Comparison of ENCODE assay signal across 9 cellular contexts in genomic region chr1:226128487-226129075, GRCh38. TPM values are rescaled to one million over a fixed set of nuclear protein-coding genes. Genes with fewer than 3 reads are reported as not detected.
A peak's percentile ranks its signal among the peaks of the same experiment; 100 is the strongest.
DNase-seq lines count a peak whose midpoint lies in the region; ATAC-seq, FAIRE-seq and TF ChIP-seq lines count a peak whose summit lies in the region.
"Had no signal": no experiment of that assay in that cellular context is flagged by ENCODE, and none has a peak within 500 bp of the region (broad histone marks: within the 10 kb centered on the region; RNA-seq: fewer than 3 reads in every experiment).

No MANE protein-coding gene starts in this region.

- H3K4me1 ChIP-seq in GM12878 (ENCODE audit: control insufficient read depth, insufficient read depth, low read length): peaks cover 41% of the 10 kb centered on the region
- peaks cover 5% of the 10 kb centered on the region for H3K4me1 ChIP-seq in mesendoderm (ENCODE audit: control insufficient read depth, low read depth, low read length)

- no peaks in the 10 kb centered on the region for H3K79me1 ChIP-seq in mesendoderm (ENCODE audit: low read length)

- TF ChIP-seq EP300 in GM12878 (IDR thresholded peaks at IDR 0.05; ENCODE audit: borderline replicate concordance in 1 of 2, control insufficient read depth in 1 of 2, low read depth in 2 of 2, low read length in 2 of 2): no peak

- H3K36me3 ChIP-seq in H7 (replicated peaks; ENCODE audit: control insufficient read depth, insufficient read depth, low read length): no peaks in the 10 kb centered on the region
- no peaks in the 10 kb centered on the region for H3K36me3 ChIP-seq in GM12878 (ENCODE audit: control insufficient read depth in 2 of 2, insufficient read depth in 2 of 2, low read length in 1 of 2)
- no peaks in the 10 kb centered on the region for H3K36me3 ChIP-seq in mesendoderm (ENCODE audit: control insufficient read depth, insufficient read depth, low read length)

- TSS peak; percentile 95 for BruUV-seq in GM12878 (replicated peaks; lab: Mats Ljungman, UMichigan)

- H2BK15ac ChIP-seq in mesendoderm (replicated peaks; ENCODE audit: low read depth): no peak overlapping the region

- no peak overlapping the region for H2BK5ac ChIP-seq in mesendoderm (ENCODE audit: low read length)

- no peak overlapping the region for H2AK5ac ChIP-seq in mesendoderm (ENCODE audit: low read length)

- H3K18ac ChIP-seq in mesendoderm (ENCODE audit: low read length): no peak overlapping the region

- peak; percentile 35 for DNase-seq in H7
- DNase-seq in GM12878 (ENCODE audit: low read depth, low spot score): no peak
- DNase-seq in mesendoderm: peak; percentile 53
- DNase-seq in DMS153 (lab: John Stamatoyannopoulos, UW): no peak
- no peak for DNase-seq in effector CD4-positive, alpha-beta T cell
- DNase-seq in GM13977 (ENCODE audit: low spot score): no peak
- DNase-seq: stimulated activated CD4-positive, alpha-beta T cell treated with anti-CD3 and anti-CD28 coated beads, Interleukin-15, amount 100 ng/mL, for 24 hours had no signal

- in situ Hi-C loops in GM12878 (cut with MboI): no loop called here
- in situ Hi-C loops in GM13977 (cut with MboI; ENCODE audit: low pct_unique_long_range_greater_than_20kb, low sequenced_read_pairs, unreplicated experiment): no loop called here

- no peak overlapping the region for H3K56ac ChIP-seq in mesendoderm (ENCODE audit: low read length)

- intact Hi-C loops in GM12878 (cut with micrococcal nuclease; ENCODE audit: unreplicated experiment): loop anchor here (5.0 to 10.0 kb wide), 4 partner anchors 34 to 476 kb away; partner anchors contain the start of genes LIN9 and PARP1

- CTCF ChIA-PET in GM12878 (lab: Yijun Ruan, JAX): interaction anchor here (1.1 to 12.3 kb wide), 9 partner anchors 37 to 279 kb away, joined by 3 to 505 read pairs (median 4); partner anchors contain the start of genes H3-3A, LIN9 and PARP1

- H3K9me3 ChIP-seq in GM12878 (replicated peaks; ENCODE audit: control insufficient read depth, insufficient read depth, low read length): no peaks in the 10 kb centered on the region; the same call in 2 of the 3 replicates

- no peak overlapping the region for H3K23ac ChIP-seq in mesendoderm (ENCODE audit: low read length)

- no peak overlapping the region for H4K5ac ChIP-seq in mesendoderm (ENCODE audit: low read length)

- H4K8ac ChIP-seq in mesendoderm (ENCODE audit: low read depth, low read length): no peak overlapping the region

- peak overlapping the region; percentile 75; the same call in 1 of the 2 replicates for H3K9ac ChIP-seq in GM12878 (ENCODE audit: control insufficient read depth, insufficient read depth, low read length)
- H3K9ac ChIP-seq in mesendoderm (ENCODE audit: low read length): no peak overlapping the region

- SMC1A ChIA-PET in GM12878 (lab: Charles Lee; ENCODE audit: uncharacterized antibody, unreplicated experiment): interaction anchor here (0.6 to 7.1 kb wide), 12 partner anchors 18 to 278 kb away, joined by 3 to 213 read pairs (median 3); partner anchors contain the start of genes LIN9 and PARP1

- H3K4ac ChIP-seq in mesendoderm (ENCODE audit: low read depth, low read length): no peak overlapping the region

- 53% methylated on average over 8 of the region's 8 CpGs for WGBS in GM12878 (ENCODE audit: insufficient coverage, insufficient replicate concordance, low lambda C conversion rate, missing lambda C conversion rate)
- no CpG with 5 or more reads among the region's 8 CpGs for WGBS in mesendoderm (ENCODE audit: extremely low coverage, insufficient coverage, low lambda C conversion rate)

- no peaks in the 10 kb centered on the region for H4K20me1 ChIP-seq in GM12878 (ENCODE audit: control insufficient read depth, insufficient read depth)

- POLR2A ChIA-PET in GM12878 (lab: Charles Lee): interaction anchor here (0.7 to 3.3 kb wide), 6 partner anchors 18 to 280 kb away, joined by 3 to 19 read pairs (median 4); partner anchors contain the start of genes PARP1 and SDE2

- H3K27me3 ChIP-seq in H7 (ENCODE audit: control insufficient read depth, insufficient read depth, low read length) (no peaks in the 10 kb centered on the region), GM12878 (replicated peaks in 1 of 2; ENCODE audit: control insufficient read depth in 2 of 2, insufficient read depth in 2 of 2, low read length in 1 of 2) (no peaks in the 10 kb centered on the region), mesendoderm (ENCODE audit: insufficient read depth, low read length, poor library complexity) (no peaks in the 10 kb centered on the region)

- RAD21 ChIA-PET in GM12878 (lab: Charles Lee; ENCODE audit: unreplicated experiment): interaction anchor here (1.0 to 4.3 kb wide), 7 partner anchors 25 to 204 kb away, joined by 3 to 81 read pairs (median 5); no protein-coding TSS in a partner anchor

- no peak for FAIRE-seq in GM12878 (lab: Jason Lieb, UNC)

- H3K4me3 ChIP-seq in H7 (ENCODE audit: insufficient read depth, low read depth, low read length) (no peak overlapping the region), GM12878 (peak overlapping the region; percentile 70), mesendoderm (ENCODE audit: low read length) (no peak overlapping the region)

- H3K4me2 ChIP-seq in GM12878 (ENCODE audit: control insufficient read depth, insufficient read depth): peak overlapping the region; percentile 67
- no peak overlapping the region for H3K4me2 ChIP-seq in mesendoderm (ENCODE audit: low read length)

- no peak overlapping the region for H2AFZ ChIP-seq in GM12878 (ENCODE audit: control insufficient read depth, low read depth, low read length)

- ATAC-seq in GM12878 (no peak), HG03135 (IDR thresholded peaks at IDR 0.05; ENCODE audit: unreplicated experiment) (no peak)

- TF ChIP-seq POLR2A in GM12878 (IDR thresholded peaks at IDR 0.05; ENCODE audit: low read depth, low read length): no peak

- no peaks in the 10 kb centered on the region for H3K79me2 ChIP-seq in GM12878 (ENCODE audit: control insufficient read depth, insufficient read depth, low read length)
- no peaks in the 10 kb centered on the region for H3K79me2 ChIP-seq in mesendoderm (ENCODE audit: control insufficient read depth, insufficient read depth, low read length)

- TF ChIP-seq RAD21 in GM12878 (IDR thresholded peaks at IDR 0.05; ENCODE audit: insufficient read depth, low read depth, low read length): no peak

- no peak overlapping the region for H2BK120ac ChIP-seq in mesendoderm (ENCODE audit: low read depth, low read length)

- H3K27ac ChIP-seq in 22Rv1 (peak overlapping the region; percentile 100), GM12878 (ENCODE audit: control insufficient read depth, insufficient read depth) (peak overlapping the region; percentile 79), mesendoderm (ENCODE audit: low read depth, low read length) (peak overlapping the region; percentile 0)

- TF ChIP-seq CTCF in 22Rv1 (IDR thresholded peaks at IDR 0.05): no peak
- no peak for TF ChIP-seq CTCF in GM12878 (IDR thresholded peaks at IDR 0.05 in 2 of 3, conservative IDR thresholded peaks at IDR 0.05 in 1 of 3; ENCODE audit: control insufficient read depth in 2 of 3, extremely low read depth in 1 of 3, insufficient read depth in 1 of 3, low read depth in 3 of 3, low read length in 3 of 3)
- no peak for TF ChIP-seq CTCF in GM13977 (IDR thresholded peaks at IDR 0.05; ENCODE audit: extremely low read depth, insufficient read depth, missing control alignments)

TF ChIP-seq in GM12878, 131 proteins besides CTCF, POLR2A, EP300 and RAD21 (continues in another document):
- no peak for TF ChIP-seq ATF2 (IDR thresholded peaks at IDR 0.05; ENCODE audit: low read length)

RNA-seq across cellular contexts. Expression of gene ACBD3, which starts 58.0 kb away (rescaled TPM):
- 43.7 and 57.6 TPM in 2 replicates for total RNA-seq in H7 (2014; rRNA removed; shearing (Covaris generic))
- total RNA-seq in GM12878 (2013; cell fraction: nucleolus; rRNA removed): 19.9 and 29.2 TPM in 2 replicates
- total RNA-seq in GM12878 (2014; rRNA removed): 21.2 and 24.9 TPM in 2 replicates
- total RNA-seq in GM12878 (2014; rRNA removed; fragmentation: Illumina TruSeq; extraction: Trizol): 25.4 and 25.9 TPM in 2 replicates
- 20.5 and 22.3 TPM in 2 replicates for total RNA-seq in GM12878 (2021)
- polyA plus RNA-seq in GM12878 (2011; ENCODE audit: low read depth): 44.0 TPM
- polyA plus RNA-seq in GM12878 (2011; rRNA removed): 25.6 and 35.8 TPM in 2 replicates
- polyA plus RNA-seq in GM12878 (2011; cell fraction: cytosol; rRNA removed): 9.8 and 11.1 TPM in 2 replicates
- polyA plus RNA-seq in GM12878 (2011; cell fraction: nucleus; rRNA removed): 9.4 and 12.7 TPM in 2 replicates
- polyA plus RNA-seq in GM12878 (2012): 19.6 and 22.5 TPM in 2 replicates
- polyA plus RNA-seq in GM12878 (2014; fragmentation: Illumina TruSeq; extraction: Trizol): 27.9 and 29.9 TPM in 2 replicates
- polyA plus RNA-seq in GM12878 (2014; fragmentation: Nextera tagmentation; extraction: Ambion mirVana): 1 to 10 TPM; 7.5 to 8.9 TPM
- 16.3 and 17.0 TPM in 2 replicates for polyA plus RNA-seq in GM12878 (2014; rRNA removed)
- 10 to 100 TPM; 17.4 to 19.5 TPM for polyA plus RNA-seq in GM12878 (2016; fragmentation: Nextera tagmentation; extraction: Ambion mirVana)
- 13.6 and 20.0 TPM in 2 replicates for polyA minus RNA-seq in GM12878 (2011; rRNA and poly(A)+ RNA removed)
- polyA minus RNA-seq in GM12878 (2011; cell fraction: cytosol; rRNA and poly(A)+ RNA removed): 9.8 and 17.7 TPM in 2 replicates
- polyA minus RNA-seq in GM12878 (2011; cell fraction: nucleus; rRNA and poly(A)+ RNA removed): 5.7 and 8.9 TPM in 2 replicates
- polyA plus RNA-seq in mesendoderm (2013, experiment 1 of 2): 29.2 TPM
- 28.6 TPM for polyA plus RNA-seq in mesendoderm (2013, experiment 2 of 2)

Comparison
In these comparisons a context has a peak if more than half of its experiments do, and no peak if none do; other contexts are left out.
1. H3K27ac ChIP-seq: peak in every context shown above with its lines; median percentile 100 in 22Rv1; 79 in GM12878; 0 in mesendoderm.
2. DNase-seq: peak in H7 (single experiment) and mesendoderm (single experiment); none in GM12878 (single experiment), DMS153 (single experiment), effector CD4-positive, alpha-beta T cell (single experiment) and GM13977 (single experiment).